8 cellular contexts compared by ENCODE assay signal in genomic region chr9:78032599-78033457, GRCh38. TPM values are rescaled to one million over a fixed set of nuclear protein-coding genes. Genes with fewer than 3 reads are reported as not detected.
DNase-seq lines count a peak whose midpoint lies in the region; ATAC-seq and TF ChIP-seq lines count a peak whose summit lies in the region.

No MANE protein-coding gene starts in this region.

- peak overlapping the region; percentile 87 for H3K27ac Mint-ChIP-seq in activated naive CD8-positive, alpha-beta T cell treated with anti-CD3 and anti-CD28 coated beads, Interleukin-2, amount 10 ng/mL, durations not matched to agents 7 days and 5 days
- H3K27ac Mint-ChIP-seq in stimulated activated naive B cell treated with anti-CD40 and anti-IgM and Interleukin-4, amounts not matched to agents 10 μg/mL and 1 μg/mL and 100 μg/mL, for 72 hours: peak overlapping the region; percentile 85

- peaks cover 47% of the 10 kb centered on the region for H3K4me1 Mint-ChIP-seq in activated naive CD8-positive, alpha-beta T cell treated with anti-CD3 and anti-CD28 coated beads, Interleukin-2, amount 10 ng/mL, durations not matched to agents 7 days and 5 days
- H3K4me1 Mint-ChIP-seq in stimulated activated naive B cell treated with anti-CD40 and anti-IgM and Interleukin-4, amounts not matched to agents 10 μg/mL and 1 μg/mL and 100 μg/mL, for 72 hours: peaks cover 19 to 32% of the 10 kb centered on the region in 2 donors

- CTCF ChIA-PET in HEK293T (lab: Yijun Ruan, JAX): no interaction called here

- H3K36me3 Mint-ChIP-seq in activated naive CD8-positive, alpha-beta T cell treated with anti-CD3 and anti-CD28 coated beads, Interleukin-2, amount 10 ng/mL, durations not matched to agents 7 days and 5 days: no peaks in the 10 kb centered on the region
- no peaks in the 10 kb centered on the region for H3K36me3 Mint-ChIP-seq in stimulated activated naive B cell treated with anti-CD40 and anti-IgM and Interleukin-4, amounts not matched to agents 10 μg/mL and 1 μg/mL and 100 μg/mL, for 72 hours

- ATAC-seq in HG03432 (IDR thresholded peaks at IDR 0.05; ENCODE audit: unreplicated experiment) (peak; percentile 18), GM21825 (IDR thresholded peaks at IDR 0.05; ENCODE audit: unreplicated experiment) (no peak)
- ATAC-seq in activated naive CD8-positive, alpha-beta T cell treated with anti-CD3 and anti-CD28 coated beads, Interleukin-2, amount 10 ng/mL, durations not matched to agents 7 days and 5 days (ENCODE audit: low read depth): no peak
- ATAC-seq in stimulated activated naive B cell treated with anti-CD40 and anti-IgM and Interleukin-4, amounts not matched to agents 10 μg/mL and 1 μg/mL and 100 μg/mL, for 72 hours (replicated peaks): peak; percentile 30 to 45

- H3K9me3 Mint-ChIP-seq in activated naive CD8-positive, alpha-beta T cell treated with anti-CD3 and anti-CD28 coated beads, Interleukin-2, amount 10 ng/mL, durations not matched to agents 7 days and 5 days: no peaks in the 10 kb centered on the region
- no peaks in the 10 kb centered on the region for H3K9me3 Mint-ChIP-seq in stimulated activated naive B cell treated with anti-CD40 and anti-IgM and Interleukin-4, amounts not matched to agents 10 μg/mL and 1 μg/mL and 100 μg/mL, for 72 hours

- no peak for TF ChIP-seq CTCF in AG10803 (conservative IDR thresholded peaks at IDR 0.05; ENCODE audit: low read length)

- POLR2A ChIA-PET in activated naive CD8-positive, alpha-beta T cell treated with anti-CD3 and anti-CD28 coated beads, Interleukin-2, amount 10 ng/mL, durations not matched to agents 7 days and 5 days (lab: Charles Lee): interaction anchor here (0.6 to 4.2 kb wide), 7 partner anchors 10 to 178 kb away, joined by 3 to 28 read pairs (median 4); no protein-coding TSS in a partner anchor
- POLR2A ChIA-PET in HEK293T (lab: Yijun Ruan, JAX): interaction anchor here (0.7 kb wide), 1 partner anchor 56 kb away, joined by 3 read pairs; no protein-coding TSS in a partner anchor

- H3K4me3 ChIP-seq in AG10803 (ENCODE audit: low read length): peak overlapping the region; percentile 80

- H3K4me3 Mint-ChIP-seq in activated naive CD8-positive, alpha-beta T cell treated with anti-CD3 and anti-CD28 coated beads, Interleukin-2, amount 10 ng/mL, durations not matched to agents 7 days and 5 days: peak overlapping the region; percentile 88
- peak overlapping the region; percentile 77 to 84 for H3K4me3 Mint-ChIP-seq in stimulated activated naive B cell treated with anti-CD40 and anti-IgM and Interleukin-4, amounts not matched to agents 10 μg/mL and 1 μg/mL and 100 μg/mL, for 72 hours

- H3K27me3 Mint-ChIP-seq in activated naive CD8-positive, alpha-beta T cell treated with anti-CD3 and anti-CD28 coated beads, Interleukin-2, amount 10 ng/mL, durations not matched to agents 7 days and 5 days: peaks cover 5% of the 10 kb centered on the region
- H3K27me3 Mint-ChIP-seq in stimulated activated naive B cell treated with anti-CD40 and anti-IgM and Interleukin-4, amounts not matched to agents 10 μg/mL and 1 μg/mL and 100 μg/mL, for 72 hours: peaks cover 59 to 65% of the 10 kb centered on the region in 2 donors

- DNase-seq in AG10803 (ENCODE audit: low read depth) (no peak), inferior parietal cortex (ENCODE audit: extremely low spot score) (peak; percentile 63), AG08395 (ENCODE audit: low spot score) (no peak), HEK293T (ENCODE audit: extremely low spot score) (no peak)
- no peak for DNase-seq in activated naive CD8-positive, alpha-beta T cell treated with anti-CD3 and anti-CD28 coated beads, Interleukin-2, amount 10 ng/mL, durations not matched to agents 7 days and 5 days
- no peak for DNase-seq in stimulated activated naive B cell treated with anti-CD40 and anti-IgM and Interleukin-4, amounts not matched to agents 10 μg/mL and 1 μg/mL and 100 μg/mL, for 72 hours

TF ChIP-seq in HEK293T, 16 proteins besides CTCF, POLR2A, EP300 and RAD21:
- TF ChIP-seq ARNT (IDR thresholded peaks at IDR 0.05) (no peak), ZNF384 (IDR thresholded peaks at IDR 0.05) (no peak), FOXA1 (IDR thresholded peaks at IDR 0.05) (no peak), BHLHE40 (IDR thresholded peaks at IDR 0.05; ENCODE audit: borderline replicate concordance) (no peak), ELF4 (IDR thresholded peaks at IDR 0.05) (no peak), PKNOX1 (IDR thresholded peaks at IDR 0.05) (no peak)

RNA-seq across cellular contexts. Expression of gene GNAQ, which starts 1.2 kb away (rescaled TPM):
- 10 to 100 TPM; 25.5 to 30.4 TPM for total RNA-seq in activated naive CD8-positive, alpha-beta T cell treated with anti-CD3 and anti-CD28 coated beads, Interleukin-2, amount 10 ng/mL, durations not matched to agents 7 days and 5 days

Comparison
In these comparisons a context has a peak if more than half of its experiments do, and no peak if none do; other contexts are left out.
1. ATAC-seq: peak in HG03432 (single experiment) and stimulated activated naive B cell treated with anti-CD40 and anti-IgM and Interleukin-4, amounts not matched to agents 10 μg/mL and 1 μg/mL and 100 μg/mL, for 72 hours (2 of 2); none in activated naive CD8-positive, alpha-beta T cell treated with anti-CD3 and anti-CD28 coated beads, Interleukin-2, amount 10 ng/mL, durations not matched to agents 7 days and 5 days (single experiment) and GM21825 (single experiment).